ENCODE assay signal across 36 cellular contexts in the genomic region with DNA sequence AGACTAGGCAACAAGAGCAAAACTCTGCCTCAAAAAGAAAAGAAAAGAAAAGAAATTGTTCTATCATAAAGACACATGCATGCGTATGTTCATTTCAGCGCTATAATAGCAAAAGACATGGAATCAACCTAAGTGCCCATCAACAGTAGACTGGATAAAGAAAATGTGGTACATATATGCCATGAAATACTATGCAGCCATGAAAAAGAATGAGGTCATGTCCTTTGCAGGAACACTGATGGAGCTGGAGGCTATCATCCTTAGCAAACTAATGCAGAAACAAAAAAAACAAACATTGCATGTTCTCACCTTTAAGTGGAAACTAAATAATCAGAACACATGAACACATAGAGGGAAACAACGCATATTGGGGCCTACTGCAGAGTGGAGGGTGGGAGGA. TPM values are rescaled to one million over a fixed set of nuclear protein-coding genes. Genes with fewer than 3 reads are reported as not detected.
"Had no signal": no experiment of that assay in that cellular context is flagged by ENCODE, and none has a peak within 500 bp of the region (broad histone marks: within the 10 kb centered on the region; RNA-seq: fewer than 3 reads in every experiment).

No MANE protein-coding gene starts in this region.

- H3K27me3 ChIP-seq: MG63 had no signal

- H3K4me3 ChIP-seq: MG63 had no signal

- H3K9me3 ChIP-seq: MG63 had no signal

- H3K9ac ChIP-seq: KMS-11 had no signal

- H3K4me2 ChIP-seq: KMS-11 had no signal

- H3K36me3 ChIP-seq: MG63 had no signal

- DNase-seq: Karpas-422, Kasumi-1, MG63, MM.1S, MV-4-11, NCI-H1048, NCI-H1092, NCI-H1092 treated with DMSO at 0.1 percent for 48 hours, NCI-H1105, NCI-H1105 treated with DMSO at 0.1 percent for 48 hours, NCI-H1417, NCI-H1417 treated with DMSO at 0.1 percent for 48 hours, NCI-H1436, NCI-H1436 treated with DMSO at 0.1 percent for 48 hours, NCI-H146, NCI-H1694, NCI-H1694 treated with DMSO at 0.1 percent for 48 hours, NCI-H187, NCI-H187 treated with DMSO at 0.1 percent for 48 hours, NCI-H1930, NCI-H2029, NCI-H2029 treated with DMSO at 0.1 percent for 48 hours, NCI-H2081, NCI-H2081 treated with DMSO at 0.1 percent for 48 hours, NCI-H2107, NCI-H2171, NCI-H2171 treated with DMSO at 0.1 percent for 48 hours, NCI-H2227 treated with DMSO at 0.1 percent for 48 hours, NCI-H226, NCI-H345, NCI-H446, NCI-H446 treated with DMSO at 0.1 percent for 48 hours, NCI-H510A, NCI-H510A treated with DMSO at 0.1 percent for 48 hours had no signal

- H3K27ac ChIP-seq: KMS-11 had no signal

RNA-seq across cellular contexts. Expression of a gene that starts 6.3 kb away (rescaled TPM):
- total RNA-seq: NCI-H460 had no signal

RNA-seq across cellular contexts. Expression of a gene that starts 38.3 kb away (rescaled TPM):
- total RNA-seq: NCI-H460 had no signal
